Comparison of ENCODE assay signal across 16 cellular contexts in the genomic region with DNA sequence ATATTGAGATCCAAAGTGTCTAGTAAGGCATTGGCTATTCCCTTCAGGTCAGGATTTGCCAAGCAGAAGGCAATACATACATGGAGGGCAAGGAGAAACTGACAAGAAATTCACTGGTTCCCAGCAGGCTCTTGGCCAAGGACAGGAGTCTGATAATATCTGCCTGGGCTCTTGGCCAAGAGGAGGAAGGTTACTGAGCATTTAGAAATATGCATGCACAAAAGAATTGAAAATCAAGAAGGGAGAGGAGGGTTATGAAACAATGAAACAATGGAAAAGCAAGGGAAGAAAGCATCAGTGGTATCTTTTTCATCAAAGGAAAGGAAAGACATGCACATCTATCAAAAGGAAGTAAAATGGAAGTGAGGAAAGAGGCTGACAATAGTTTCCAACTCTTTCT. TPM values are rescaled to one million over a fixed set of nuclear protein-coding genes. Genes with fewer than 3 reads are reported as not detected.
A peak's percentile ranks its signal among the peaks of the same experiment; 100 is the strongest.
DNase-seq lines count a peak whose midpoint lies in the region; ATAC-seq, FAIRE-seq and TF ChIP-seq lines count a peak whose summit lies in the region.
"Had no signal": no experiment of that assay in that cellular context is flagged by ENCODE, and none has a peak within 500 bp of the region (broad histone marks: within the 10 kb centered on the region; RNA-seq: fewer than 3 reads in every experiment).

No MANE protein-coding gene starts in this region.

- peak; percentile 45; the same call in 1 of the 2 replicates for TF ChIP-seq EP300 in Ishikawa (IDR thresholded peaks at IDR 0.05; ENCODE audit: borderline replicate concordance)
- no peak for TF ChIP-seq EP300 in K562 (IDR thresholded peaks at IDR 0.05; ENCODE audit: low read length)

- H2AFZ ChIP-seq in K562 (ENCODE audit: low read depth, low read length) = no peak overlapping the region

- POLR2A ChIA-PET in K562 (lab: Yijun Ruan, JAX) = no interaction called here

- CTCF ChIA-PET in K562 (lab: Yijun Ruan, JAX; ENCODE audit: low intra/inter-chr PET ratio) = interaction anchor here (1.2 kb wide), 1 partner anchor 69 kb away, joined by 6 read pairs; no protein-coding TSS in a partner anchor

- in situ Hi-C loops in K562 (cut with MboI) = no loop called here

- H3K9me1 ChIP-seq in K562 (ENCODE audit: control insufficient read depth, insufficient read depth, low read length) = no peaks in the 10 kb centered on the region

- peak overlapping the region; percentile 59 for H3K4me2 ChIP-seq in K562 (ENCODE audit: insufficient read depth, low read length)
- H3K4me2 ChIP-seq: BLaER1 had no signal

- H3K27ac ChIP-seq in K562 (ENCODE audit: extremely low read depth, low read depth, low read length) (0 out of 3 replicates have a peak overlapping the region, but pooled peaks have one; percentile 6), right lobe of liver (no peak overlapping the region)
- H3K27ac ChIP-seq: BLaER1, Peyer's patch, vagina had no signal

- intact Hi-C loops in K562 (cut with micrococcal nuclease) = no loop called here
- intact Hi-C loops in right lobe of liver (cut with DNase I) = no loop called here

- H3K4me1 ChIP-seq in K562 (replicated peaks in 1 of 2; ENCODE audit: control insufficient read depth in 2 of 2, insufficient read depth in 2 of 2, low read length in 2 of 2) (peaks cover 24 to 48% of the 10 kb centered on the region in 2 experiments), right lobe of liver (peaks cover 0 to 20% (median 0%) of the 10 kb centered on the region in 4 donors)
- H3K4me1 ChIP-seq: BLaER1 had no signal

- H3K27me3 ChIP-seq in K562 (ENCODE audit: control insufficient read depth in 2 of 2, insufficient read depth in 2 of 2, low read length in 2 of 2) (no peaks in the 10 kb centered on the region), right lobe of liver (no peaks in the 10 kb centered on the region)
- H3K27me3 ChIP-seq: BLaER1, Peyer's patch, vagina had no signal

- H3K9me3 ChIP-seq in K562 (replicated peaks; ENCODE audit: control insufficient read depth, insufficient read depth, low read depth, low read length) (no peaks in the 10 kb centered on the region), right lobe of liver (no peaks in the 10 kb centered on the region)
- H3K9me3 ChIP-seq: BLaER1, Peyer's patch, vagina had no signal

- FAIRE-seq in K562 (lab: Jason Lieb, UNC) = peak; percentile 86

- H3K36me3 ChIP-seq in K562 (ENCODE audit: control insufficient read depth, insufficient read depth, low read length) (no peaks in the 10 kb centered on the region), right lobe of liver (no peaks in the 10 kb centered on the region)
- H3K36me3 ChIP-seq: BLaER1, Peyer's patch, vagina had no signal

- TF ChIP-seq CTCF in AG10803 (conservative IDR thresholded peaks at IDR 0.05; ENCODE audit: low read length) (no peak), K562 (IDR thresholded peaks at IDR 0.05 in 2 of 3, conservative IDR thresholded peaks at IDR 0.05 in 1 of 3; ENCODE audit: insufficient read depth in 2 of 3, low read depth in 1 of 3, low read length in 3 of 3) (no peak), right lobe of liver (IDR thresholded peaks at IDR 0.05) (no peak), GM10266 (IDR thresholded peaks at IDR 0.05; ENCODE audit: control insufficient read depth, insufficient read depth, low read depth, missing control alignments) (no peak)

- H4K20me1 ChIP-seq in K562 (replicated peaks; ENCODE audit: control insufficient read depth, insufficient read depth, low read length) = no peaks in the 10 kb centered on the region
- H4K20me1 ChIP-seq: BLaER1 had no signal

- DNase-seq in AG10803 (ENCODE audit: low read depth) (peak; percentile 67), K562 (ENCODE audit: extremely low read depth in 1 of 4, low spot score in 3 of 4) (peak in 2 of 4 experiments; percentile 56 to 78), right lobe of liver (no peak), GM10266 (ENCODE audit: extremely low spot score) (no peak), Kasumi-1 (lab: John Stamatoyannopoulos, UW) (no peak)
- no peak for DNase-seq in stimulated activated CD4-positive, alpha-beta T cell treated with anti-CD3 and anti-CD28 coated beads, Interleukin-15, amount 100 ng/mL, for 24 hours
- DNase-seq: activated CD4-positive, alpha-beta T cell treated with anti-CD3 and anti-CD28 coated beads, Interleukin-2, amount 50 U/mL, for 48 hours; central memory CD4-positive, alpha-beta T cell; Peyer's patch; stimulated activated CD4-positive, alpha-beta T cell treated with anti-CD3 and anti-CD28 coated beads, Interleukin-2, amount 100 ng/mL, for 48 hours had no signal

- no peak overlapping the region for H3K4me3 ChIP-seq in AG10803 (ENCODE audit: low read length)
- H3K4me3 ChIP-seq in K562 = no peak overlapping the region
- no peak overlapping the region for H3K4me3 ChIP-seq in right lobe of liver
- H3K4me3 ChIP-seq: BLaER1, Peyer's patch, vagina had no signal

- TF ChIP-seq RAD21 in Ishikawa (IDR thresholded peaks at IDR 0.05; ENCODE audit: low read depth) = no peak
- no peak for TF ChIP-seq RAD21 in K562 (CRISPR knock-in tag; conservative IDR thresholded peaks at IDR 0.05 in 1 of 2, IDR thresholded peaks at IDR 0.05 in 1 of 2)

- ATAC-seq in K562 (peak; percentile 64), right lobe of liver (peak; percentile 16 to 34 (median 18)), GM18502 (IDR thresholded peaks at IDR 0.05; ENCODE audit: poor library complexity, unreplicated experiment) (no peak)
- ATAC-seq: esophagus mucosa; stimulated activated effector memory CD8-positive, alpha-beta T cell treated with anti-CD3 and anti-CD28 coated beads, Interleukin-12 subunit alpha, Interleukin-12 subunit beta, amount 100 ng/mL, for 72 hours had no signal

- H3K9ac ChIP-seq in K562 (ENCODE audit: insufficient read depth in 1 of 2, low read depth in 2 of 2, low read length in 2 of 2) = no peak overlapping the region
- H3K9ac ChIP-seq: BLaER1 had no signal

- H3K79me2 ChIP-seq in K562 (ENCODE audit: control insufficient read depth, insufficient read depth, low read length) = peaks cover 49% of the 10 kb centered on the region

- no TSS peak for BruUV-seq in K562 (replicated peaks; lab: Mats Ljungman, UMichigan)

- TF ChIP-seq POLR2A in K562 (conservative IDR thresholded peaks at IDR 0.05) (no peak), right lobe of liver (IDR thresholded peaks at IDR 0.05) (no peak)

TF ChIP-seq in Ishikawa, 13 proteins besides CTCF, POLR2A, EP300 and RAD21 (continues in another document):
- TF ChIP-seq NFIC (IDR thresholded peaks at IDR 0.05) (peak; percentile 87), TCF12 (IDR thresholded peaks at IDR 0.05; ENCODE audit: low read depth) (no peak)

TF ChIP-seq in K562, 482 proteins besides CTCF, POLR2A, EP300 and RAD21 (continues in another document):
- TF ChIP-seq FOXJ2 (tag; IDR thresholded peaks at IDR 0.05) = 0 out of 2 replicates have a peak, but pooled peaks have one; percentile 5
- 0 out of 2 replicates have a peak, but pooled peaks have one; percentile 36 for TF ChIP-seq ZNF766 (CRISPR knock-in tag; conservative IDR thresholded peaks at IDR 0.05)
- peak; percentile 94 for TF ChIP-seq NFIC (IDR thresholded peaks at IDR 0.05)
- TF ChIP-seq GATA2 (CRISPR knock-in tag; IDR thresholded peaks at IDR 0.05) = peak; percentile 21; the same call in 1 of the 2 replicates
- TF ChIP-seq CREM (IDR thresholded peaks at IDR 0.05; ENCODE audit: low read depth) = no peak
- TF ChIP-seq DACH1 (IDR thresholded peaks at IDR 0.05; ENCODE audit: partially characterized antibody) = no peak
- peak; percentile 41; the same call in 1 of the 2 replicates for TF ChIP-seq CTBP1 (IDR thresholded peaks at IDR 0.05; ENCODE audit: borderline replicate concordance)
- TF ChIP-seq TEAD1 (CRISPR knock-in tag; IDR thresholded peaks at IDR 0.05) = no peak
- TF ChIP-seq, protein P1, sequence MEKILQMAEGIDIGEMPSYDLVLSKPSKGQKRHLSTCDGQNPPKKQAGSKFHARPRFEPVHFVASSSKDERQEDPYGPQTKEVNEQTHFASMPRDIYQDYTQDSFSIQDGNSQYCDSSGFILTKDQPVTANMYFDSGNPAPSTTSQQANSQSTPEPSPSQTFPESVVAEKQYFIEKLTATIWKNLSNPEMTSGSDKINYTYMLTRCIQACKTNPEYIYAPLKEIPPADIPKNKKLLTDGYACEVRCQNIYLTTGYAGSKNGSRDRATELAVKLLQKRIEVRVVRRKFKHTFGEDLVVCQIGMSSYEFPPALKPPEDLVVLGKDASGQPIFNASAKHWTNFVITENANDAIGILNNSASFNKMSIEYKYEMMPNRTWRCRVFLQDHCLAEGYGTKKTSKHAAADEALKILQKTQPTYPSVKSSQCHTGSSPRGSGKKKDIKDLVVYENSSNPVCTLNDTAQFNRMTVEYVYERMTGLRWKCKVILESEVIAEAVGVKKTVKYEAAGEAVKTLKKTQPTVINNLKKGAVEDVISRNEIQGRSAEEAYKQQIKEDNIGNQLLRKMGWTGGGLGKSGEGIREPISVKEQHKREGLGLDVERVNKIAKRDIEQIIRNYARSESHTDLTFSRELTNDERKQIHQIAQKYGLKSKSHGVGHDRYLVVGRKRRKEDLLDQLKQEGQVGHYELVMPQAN (IDR thresholded peaks at IDR 0.05; ENCODE audit: borderline replicate concordance) = no peak
- no peak for TF ChIP-seq FIP1L1 (IDR thresholded peaks at IDR 0.05; ENCODE audit: low read depth, low read length, poor library complexity, severe bottlenecking)
- 0 out of 2 replicates have a peak, but pooled peaks have one; percentile 18 for TF ChIP-seq BHLHE40 (IDR thresholded peaks at IDR 0.05; ENCODE audit: low read length)

RNA-seq across cellular contexts. Expression of a gene that starts 42.4 kb away (rescaled TPM):
- 15.1 and 38.1 TPM in 2 replicates for total RNA-seq in K562 (2011; cell fraction: chromatin; rRNA removed; ENCODE audit: low replicate concordance)
- 9.8 and 11.2 TPM in 2 replicates for total RNA-seq in K562 (2011; cell fraction: nucleolus; rRNA removed)
- 14.4 and 21.6 TPM in 2 replicates for total RNA-seq in K562 (2011; cell fraction: nucleoplasm; rRNA removed)
- total RNA-seq in K562 (2014; rRNA removed) (15.5 and 16.2 TPM in 2 replicates), K562 (2014; rRNA removed; fragmentation: Illumina TruSeq; extraction: Trizol) (29.7 and 33.9 TPM in 2 replicates), K562 (2015; rRNA removed; fragmentation: Illumina TruSeq; extraction: Trizol) (21.6 and 24.3 TPM in 2 replicates), K562 (2021) (18.4 and 21.1 TPM in 2 replicates), right lobe of liver (1 to 10 TPM; 2.2 to 8.0 (median 2.9) TPM)
- polyA plus RNA-seq in K562 (2011; rRNA removed) (25.6 and 25.8 TPM in 2 replicates), K562 (2014; fragmentation: Illumina TruSeq; extraction: Trizol) (20.2 and 22.0 TPM in 2 replicates), K562 (2014; fragmentation: Nextera tagmentation; extraction: Ambion mirVana) (10 to 100 TPM; 17.8 to 19.0 TPM), K562 (2014; rRNA removed) (11.8 and 13.3 TPM in 2 replicates)
- polyA plus RNA-seq in K562 (2011; cell fraction: cytosol; rRNA removed) = 4.0 and 10.9 TPM in 2 replicates
- polyA plus RNA-seq in K562 (2011; cell fraction: nucleus; rRNA removed) = 7.1 and 10.8 TPM in 2 replicates
- 14.6 and 19.2 TPM in 2 replicates for polyA plus RNA-seq in K562 (2012)
- 38.4 and 50.9 TPM in 2 replicates for polyA minus RNA-seq in K562 (2011; rRNA and poly(A)+ RNA removed)
- 16.6 and 20.7 TPM in 2 replicates for polyA minus RNA-seq in K562 (2011; cell fraction: cytosol; rRNA and poly(A)+ RNA removed)
- polyA minus RNA-seq in K562 (2011; cell fraction: nucleus; rRNA and poly(A)+ RNA removed) = 13.2 and 34.0 TPM in 2 replicates
